In genomic region chr1:219568728-219569127, GRCh38 we compare ENCODE assay signal across 2 cellular contexts.
TF ChIP-seq lines count a peak whose summit lies in the region.

No MANE protein-coding gene starts in this region.

TF ChIP-seq in K562, 482 proteins besides CTCF, POLR2A, EP300 and RAD21:
- TF ChIP-seq PKNOX1 (IDR thresholded peaks at IDR 0.05): peak; percentile 69
- TF ChIP-seq ZNF785 (CRISPR knock-in tag; IDR thresholded peaks at IDR 0.05): no peak
- TF ChIP-seq JUND (IDR thresholded peaks at IDR 0.05; ENCODE audit: borderline replicate concordance, low read depth, low read length): no peak
- TF ChIP-seq JUND (tag; IDR thresholded peaks at IDR 0.05; ENCODE audit: borderline replicate concordance, low read depth, low read length): peak; percentile 23; the same call in 1 of the 3 replicates
- peak; percentile 67 for TF ChIP-seq MEIS2 (IDR thresholded peaks at IDR 0.05; ENCODE audit: partially characterized antibody)
- TF ChIP-seq KAT2B (IDR thresholded peaks at IDR 0.05; ENCODE audit: low read depth, low read length): no peak
- no peak for TF ChIP-seq MCM5 (IDR thresholded peaks at IDR 0.05; ENCODE audit: low read depth)
- no peak for TF ChIP-seq PHB (CRISPR knock-in tag; IDR thresholded peaks at IDR 0.05)
- TF ChIP-seq ATF3 (IDR thresholded peaks at IDR 0.05): peak; percentile 8; the same call in 1 of the 2 replicates
- no peak for TF ChIP-seq ATF3 (CRISPR knock-in tag; conservative IDR thresholded peaks at IDR 0.05)
- TF ChIP-seq MAFG (tag; conservative IDR thresholded peaks at IDR 0.05): 0 out of 2 replicates have a peak, but pooled peaks have one; percentile 6

TF ChIP-seq in neural cell, 6 proteins besides CTCF, POLR2A, EP300 and RAD21:
- no peak for TF ChIP-seq TAF1 (IDR thresholded peaks at IDR 0.05; ENCODE audit: low read depth)
- no peak for TF ChIP-seq POLR2AphosphoS5 (IDR thresholded peaks at IDR 0.05)
- no peak for TF ChIP-seq MXI1 (conservative IDR thresholded peaks at IDR 0.05; ENCODE audit: poor library complexity, severe bottlenecking)
- TF ChIP-seq EZH2 (IDR thresholded peaks at IDR 0.05; ENCODE audit: borderline replicate concordance, insufficient read depth, low read length, poor library complexity, severe bottlenecking): no peak
- no peak for TF ChIP-seq REST (IDR thresholded peaks at IDR 0.05; ENCODE audit: borderline replicate concordance)
- no peak for TF ChIP-seq SMC3 (conservative IDR thresholded peaks at IDR 0.05; ENCODE audit: poor library complexity)
